Comparison of ENCODE assay signal across 10 cellular contexts in the genomic region with DNA sequence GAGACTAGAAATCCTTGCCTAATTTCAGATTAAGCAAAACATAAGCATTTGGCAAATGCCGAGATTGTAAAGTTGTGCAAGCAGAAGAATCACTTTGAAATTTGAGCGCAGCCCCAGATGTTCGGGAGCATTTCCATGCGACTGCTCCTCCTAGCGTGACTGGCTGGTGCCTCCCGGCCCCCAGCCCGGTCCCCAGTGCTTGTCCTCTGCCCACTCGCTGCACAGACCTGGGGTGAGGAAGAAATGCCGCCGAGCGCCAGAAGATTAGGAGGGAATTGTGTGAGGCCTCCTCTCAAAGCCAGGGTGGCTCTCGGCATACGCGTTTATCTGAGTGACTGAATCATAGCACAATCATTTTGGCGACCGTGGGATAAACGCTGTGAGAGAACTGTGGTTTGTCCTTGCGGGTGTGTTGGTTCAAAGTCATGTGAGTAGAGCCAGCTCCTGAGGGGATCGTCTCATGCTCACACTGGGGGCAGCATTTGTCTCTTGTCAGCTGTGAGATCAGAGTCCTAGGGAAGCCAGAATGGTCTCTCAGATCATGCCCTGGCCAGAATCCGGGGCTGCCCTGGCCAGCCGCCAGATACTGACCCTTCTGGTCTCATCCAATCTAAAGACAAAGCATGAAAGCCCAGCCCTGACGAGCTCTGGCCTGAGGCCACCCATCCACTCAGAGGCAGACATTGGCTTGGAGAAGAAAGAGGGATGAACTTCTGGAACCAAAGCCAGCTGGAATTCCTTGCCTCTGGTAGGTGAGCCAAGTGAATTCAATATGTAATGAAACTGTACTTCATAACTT.
DNase-seq lines count a peak whose midpoint lies in the region; ATAC-seq, FAIRE-seq and TF ChIP-seq lines count a peak whose summit lies in the region.
"Had no signal": no experiment of that assay in that cellular context is flagged by ENCODE, and none has a peak within 500 bp of the region (broad histone marks: within the 10 kb centered on the region; RNA-seq: fewer than 3 reads in every experiment).

No MANE protein-coding gene starts in this region.

- CTCF ChIA-PET in RWPE1 (lab: Yijun Ruan, JAX) = interaction anchor here (1.3 kb wide), 1 partner anchor 192 kb away, joined by 3 read pairs; no protein-coding TSS in a partner anchor

- DNase-seq in AG10803 (ENCODE audit: low read depth) (peak; percentile 95), RWPE1 (ENCODE audit: low spot score) (no peak), foreskin keratinocyte (no peak), pancreas (peak in 4 of 6 donors; percentile 25 to 53 (median 34)), kidney tubule cell (ENCODE audit: low spot score) (no peak)
- DNase-seq in stimulated activated CD4-positive, alpha-beta T cell treated with anti-CD3 and anti-CD28 coated beads, Interleukin-4, amount 100 ng/mL, for 4 hours = no peak
- DNase-seq: activated naive CD8-positive, alpha-beta T cell treated with anti-CD3 and anti-CD28 coated beads, Interleukin-2, amount 10 ng/mL, durations not matched to agents 7 days and 5 days had no signal

- peaks cover 56% of the 10 kb centered on the region for H3K27me3 ChIP-seq in foreskin keratinocyte
- H3K27me3 ChIP-seq in pancreas = no peaks in the 10 kb centered on the region

- H3K4me3 ChIP-seq in AG10803 (ENCODE audit: low read length) (peak overlapping the region; percentile 47), pancreas (no peak overlapping the region)

- TF ChIP-seq CTCF in AG10803 (conservative IDR thresholded peaks at IDR 0.05; ENCODE audit: low read length) (peak; percentile 38), RWPE1 (conservative IDR thresholded peaks at IDR 0.05; ENCODE audit: low read depth) (peak; percentile 45), foreskin keratinocyte (conservative IDR thresholded peaks at IDR 0.05) (peak; percentile 6), pancreas (IDR thresholded peaks at IDR 0.05) (no peak)

- 49 to 54% methylated on average over 22 of the region's 22 CpGs for WGBS in pancreas, 2 donors

- H3K36me3 ChIP-seq in pancreas = no peaks in the 10 kb centered on the region
- H3K36me3 ChIP-seq: neutrophil had no signal

- H3K9me3 ChIP-seq in pancreas = no peaks in the 10 kb centered on the region
- H3K9me3 ChIP-seq: neutrophil had no signal

- no peak for FAIRE-seq in pancreas (lab: Jason Lieb, UNC)

- intact Hi-C loops in pancreas (cut with DNase I) = no loop called here

- H3K4me1 ChIP-seq in foreskin keratinocyte (peaks cover 9% of the 10 kb centered on the region), pancreas (no peaks in the 10 kb centered on the region)

- H3K27ac ChIP-seq in RWPE1 (peak overlapping the region; percentile 97), foreskin keratinocyte (no peak overlapping the region), pancreas (peak overlapping the region in 1 of 4 donors; percentile 26)
- H3K27ac ChIP-seq: neutrophil had no signal

- ATAC-seq in foreskin keratinocyte (peak; percentile 24), pancreas (peak in 3 of 4 donors; percentile 46 to 58 (median 56)), GM21737 (IDR thresholded peaks at IDR 0.05; ENCODE audit: unreplicated experiment) (no peak), GM21390 (IDR thresholded peaks at IDR 0.05; ENCODE audit: unreplicated experiment) (no peak)

- POLR2A ChIA-PET in RWPE1 (lab: Yijun Ruan, JAX; ENCODE audit: low non-redundant PET) = no interaction called here

Comparison
In these comparisons a context has a peak if more than half of its experiments do, and no peak if none do; other contexts are left out.
1. DNase-seq: peak in AG10803 (single experiment) and pancreas (4 of 6); none in RWPE1 (single experiment), foreskin keratinocyte (0 of 2), kidney tubule cell (single experiment) and stimulated activated CD4-positive, alpha-beta T cell treated with anti-CD3 and anti-CD28 coated beads, Interleukin-4, amount 100 ng/mL, for 4 hours (0 of 2).
2. CTCF ChIP-seq: peak in AG10803 (single experiment), RWPE1 (single experiment) and foreskin keratinocyte (single experiment); none in pancreas (0 of 4).
3. ATAC-seq: peak in foreskin keratinocyte (single experiment) and pancreas (3 of 4); none in GM21737 (single experiment) and GM21390 (single experiment).